In the genomic region with DNA sequence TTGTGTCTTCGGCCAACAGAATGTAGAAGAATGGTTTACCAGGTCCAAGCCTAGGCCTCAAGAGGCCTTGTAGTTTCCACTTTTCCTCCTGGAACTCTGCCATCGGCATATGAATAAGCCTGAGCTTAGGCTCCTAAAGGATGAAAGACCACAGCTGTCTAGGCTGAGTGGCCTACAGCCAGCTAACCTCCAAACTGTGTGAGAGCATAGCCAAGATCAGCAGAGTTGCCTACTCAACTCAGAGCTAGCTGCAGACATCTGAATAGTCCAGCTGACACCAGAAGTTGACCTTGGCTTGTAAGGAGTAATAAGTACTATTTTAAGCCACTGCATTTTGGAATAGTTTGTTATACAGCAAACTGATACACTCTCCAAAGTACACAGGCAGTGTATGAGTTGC, we compare ENCODE assay signal across 1 cellular context.
TF ChIP-seq lines count a peak whose summit lies in the region.

No MANE protein-coding gene starts in this region.

TF ChIP-seq in IMR-90, 13 proteins besides CTCF, POLR2A, EP300 and RAD21 (continued from another document):
- TF ChIP-seq ELK1 (IDR thresholded peaks at IDR 0.05; ENCODE audit: borderline replicate concordance, low read depth, low read length) (no peak), CEBPB (IDR thresholded peaks at IDR 0.05; ENCODE audit: low read depth, low read length) (no peak)
